ENCODE assay signal across 21 cellular contexts in the genomic region with DNA sequence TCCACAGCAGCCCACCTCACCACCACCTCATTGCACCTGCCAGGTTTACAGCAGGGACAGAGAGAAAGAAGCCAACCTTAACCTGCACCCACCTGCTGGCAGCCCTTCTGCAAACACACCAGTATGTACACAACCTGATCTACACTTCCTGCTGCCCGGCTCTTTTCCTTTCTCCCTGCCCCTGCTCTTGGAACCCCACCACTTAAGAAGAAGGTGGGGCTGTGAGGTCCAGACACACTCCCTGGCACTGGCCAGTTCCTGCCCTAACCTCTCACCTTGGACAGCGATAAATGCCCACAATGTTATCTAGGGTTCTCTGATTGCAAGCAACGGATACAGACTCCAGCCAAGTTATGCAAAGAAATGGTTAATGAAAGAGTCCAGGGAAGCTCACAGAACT. TPM values are rescaled to one million over a fixed set of nuclear protein-coding genes. Genes with fewer than 3 reads are reported as not detected.
DNase-seq lines count a peak whose midpoint lies in the region; ATAC-seq and TF ChIP-seq lines count a peak whose summit lies in the region.
"Had no signal": no experiment of that assay in that cellular context is flagged by ENCODE, and none has a peak within 500 bp of the region (broad histone marks: within the 10 kb centered on the region; RNA-seq: fewer than 3 reads in every experiment).

No MANE protein-coding gene starts in this region.

- no peaks in the 10 kb centered on the region for H3K36me3 ChIP-seq in SK-N-SH (replicated peaks in 1 of 2; ENCODE audit: control insufficient read depth in 1 of 2, insufficient read depth in 2 of 2, low read length in 1 of 2)
- H3K36me3 ChIP-seq in colonic mucosa, result no peaks in the 10 kb centered on the region
- no peaks in the 10 kb centered on the region for H3K36me3 ChIP-seq in stomach
- H3K36me3 ChIP-seq: adrenal gland; BLaER1 treated with 17β-estradiol and CSF1 and Interleukin-3, amounts not matched to agents 10 nM and 100 nM; upper lobe of right lung had no signal

- WGBS in SK-N-SH (ENCODE audit: low lambda C conversion rate), result 58% methylated on average over 3 of the region's 3 CpGs
- WGBS in stomach, 5 donors, result 16 to 36% (median 27%) methylated on average over 3 of the region's 3 CpGs

- no peak overlapping the region for H3K27ac ChIP-seq in SK-N-SH (ENCODE audit: low read depth in 2 of 2, low read length in 1 of 2)
- H3K27ac ChIP-seq in colonic mucosa, result no peak overlapping the region
- no peak overlapping the region for H3K27ac ChIP-seq in stomach
- H3K27ac ChIP-seq: adrenal gland; BLaER1 treated with 17β-estradiol and CSF1 and Interleukin-3, amounts not matched to agents 10 nM and 100 nM; parathyroid adenoma; SK-N-MC; upper lobe of right lung had no signal

- no peak overlapping the region for H3K9ac ChIP-seq in SK-N-SH
- no peak overlapping the region for H3K9ac ChIP-seq in colonic mucosa (ENCODE audit: low read depth in 2 of 2, low read length in 2 of 2)
- H3K9ac ChIP-seq: BLaER1 treated with 17β-estradiol and CSF1 and Interleukin-3, amounts not matched to agents 10 nM and 100 nM; parathyroid adenoma had no signal

- no peak overlapping the region for H3K4me2 ChIP-seq in SK-N-SH
- H3K4me2 ChIP-seq: BLaER1 treated with 17β-estradiol and CSF1 and Interleukin-3, amounts not matched to agents 10 nM and 100 nM had no signal

- H3K9me3 ChIP-seq in SK-N-SH (no peaks in the 10 kb centered on the region), colonic mucosa (no peaks in the 10 kb centered on the region), stomach (no peaks in the 10 kb centered on the region)
- H3K9me3 ChIP-seq: adrenal gland, upper lobe of right lung had no signal

- CTCF ChIA-PET in SK-N-SH (lab: Yijun Ruan, JAX), result interaction anchor here (0.7 to 1.9 kb wide), 3 partner anchors 23 to 454 kb away, joined by 3 to 7 read pairs (median 3); no protein-coding TSS in a partner anchor

- H3K4me1 ChIP-seq in SK-N-SH (ENCODE audit: control insufficient read depth in 1 of 2, insufficient read depth in 2 of 2, low read depth in 1 of 2, low read length in 1 of 2), result no peaks in the 10 kb centered on the region
- H3K4me1 ChIP-seq in colonic mucosa, result no peaks in the 10 kb centered on the region
- H3K4me1 ChIP-seq in stomach, result peaks cover 0 to 7% (median 4%) of the 10 kb centered on the region in 4 donors
- H3K4me1 ChIP-seq: adrenal gland; BLaER1 treated with 17β-estradiol and CSF1 and Interleukin-3, amounts not matched to agents 10 nM and 100 nM; parathyroid adenoma had no signal

- no peak for TF ChIP-seq RAD21 in SK-N-SH (IDR thresholded peaks at IDR 0.05; ENCODE audit: low read length)

- no peak overlapping the region for H2AFZ ChIP-seq in SK-N-SH (ENCODE audit: low read depth)
- H2AFZ ChIP-seq: parathyroid adenoma had no signal

- intact Hi-C loops in colonic mucosa (cut with DNase I), result no loop called here
- intact Hi-C loops in stomach (cut with DNase I; ENCODE audit: low total_unique reads), result no loop called here

- no peaks in the 10 kb centered on the region for H4K20me1 ChIP-seq in SK-N-SH (ENCODE audit: insufficient read depth)
- H4K20me1 ChIP-seq: BLaER1 treated with 17β-estradiol and CSF1 and Interleukin-3, amounts not matched to agents 10 nM and 100 nM had no signal

- DNase-seq in SK-N-SH, result no peak
- DNase-seq in NCI-H345 treated with DMSO at 0.1 percent for 48 hours (lab: John Stamatoyannopoulos, UW; ENCODE audit: unreplicated experiment), result peak; percentile 9
- peak; percentile 35 for DNase-seq in colonic mucosa
- DNase-seq in stomach, result peak; percentile 41
- DNase-seq in UCSD-AML1 (lab: John Stamatoyannopoulos, UW; ENCODE audit: unreplicated experiment), result no peak
- DNase-seq in T-helper 2 cell, result no peak
- DNase-seq: 8988T; activated effector memory CD4-positive, alpha-beta T cell treated with anti-CD3 and anti-CD28 coated beads, Interleukin-2, amount 50 U/mL, for 16 hours; foreskin melanocyte; GF-D8; H9; hippocampal formation; NCI-H1436 treated with DMSO at 0.1 percent for 48 hours; upper lobe of right lung had no signal

- H3K79me2 ChIP-seq in SK-N-SH (ENCODE audit: insufficient read depth), result no peaks in the 10 kb centered on the region
- H3K79me2 ChIP-seq: parathyroid adenoma had no signal

- POLR2A ChIA-PET in SK-N-SH (lab: Yijun Ruan, JAX), result no interaction called here

- TF ChIP-seq POLR2A in stomach (IDR thresholded peaks at IDR 0.05), result no peak

- H3F3A ChIP-seq in SK-N-SH (replicated peaks; ENCODE audit: insufficient read depth), result no peaks in the 10 kb centered on the region

- H3K4me3 ChIP-seq in SK-N-SH (ENCODE audit: low read depth in 2 of 2, low read length in 1 of 2), result no peak overlapping the region
- no peak overlapping the region for H3K4me3 ChIP-seq in colonic mucosa
- H3K4me3 ChIP-seq in stomach, result no peak overlapping the region
- H3K4me3 ChIP-seq: adrenal gland; BLaER1 treated with 17β-estradiol and CSF1 and Interleukin-3, amounts not matched to agents 10 nM and 100 nM; SK-N-MC; upper lobe of right lung had no signal

- TF ChIP-seq EP300 in SK-N-SH (IDR thresholded peaks at IDR 0.05; ENCODE audit: borderline replicate concordance in 1 of 2, low read depth in 1 of 2, low read length in 1 of 2), result no peak
- TF ChIP-seq EP300 in stomach (IDR thresholded peaks at IDR 0.05), result no peak

- H3K9me2 ChIP-seq in SK-N-SH, result no peaks in the 10 kb centered on the region

- H3K27me3 ChIP-seq in SK-N-SH (ENCODE audit: insufficient read depth) (peaks cover 2% of the 10 kb centered on the region; the same call in 1 of the 2 replicates), colonic mucosa (no peaks in the 10 kb centered on the region), stomach (peaks cover 0 to 21% (median 0%) of the 10 kb centered on the region in 3 donors)
- H3K27me3 ChIP-seq: BLaER1 treated with 17β-estradiol and CSF1 and Interleukin-3, amounts not matched to agents 10 nM and 100 nM; upper lobe of right lung had no signal

- ATAC-seq in SK-N-SH treated with all-trans-retinoic acid at 6 μM for 48 hours (no peak), HG03571 (IDR thresholded peaks at IDR 0.05; ENCODE audit: unreplicated experiment) (no peak)
- ATAC-seq: natural killer cell treated with Interleukin-12 subunit alpha and Interleukin-12 subunit beta and Interleukin-15 and Interleukin-18, amount 100 ng/mL, for 72 hours; upper lobe of right lung had no signal

- TF ChIP-seq CTCF in SK-N-SH (IDR thresholded peaks at IDR 0.05) (no peak), colonic mucosa (IDR thresholded peaks at IDR 0.05) (no peak), stomach (IDR thresholded peaks at IDR 0.05) (no peak)

TF ChIP-seq in SK-N-SH, 30 proteins besides CTCF, POLR2A, EP300 and RAD21 (continues in another document):
- TF ChIP-seq YY1 (IDR thresholded peaks at IDR 0.05; ENCODE audit: low read depth), result no peak

TF ChIP-seq in SK-N-SH treated with all-trans-retinoic acid at 6 μM for 48 hours, 23 proteins besides CTCF, POLR2A, EP300 and RAD21 (continues in another document):
- no peak for TF ChIP-seq ARNTL (CRISPR knock-in tag; IDR thresholded peaks at IDR 0.05; ENCODE audit: borderline replicate concordance, low read depth)
- TF ChIP-seq PPARA (CRISPR knock-in tag; IDR thresholded peaks at IDR 0.05; ENCODE audit: borderline replicate concordance), result no peak
- no peak for TF ChIP-seq ZFP3 (CRISPR knock-in tag; IDR thresholded peaks at IDR 0.05)
- no peak for TF ChIP-seq ISL1 (CRISPR knock-in tag; IDR thresholded peaks at IDR 0.05)
- TF ChIP-seq, protein P1, sequence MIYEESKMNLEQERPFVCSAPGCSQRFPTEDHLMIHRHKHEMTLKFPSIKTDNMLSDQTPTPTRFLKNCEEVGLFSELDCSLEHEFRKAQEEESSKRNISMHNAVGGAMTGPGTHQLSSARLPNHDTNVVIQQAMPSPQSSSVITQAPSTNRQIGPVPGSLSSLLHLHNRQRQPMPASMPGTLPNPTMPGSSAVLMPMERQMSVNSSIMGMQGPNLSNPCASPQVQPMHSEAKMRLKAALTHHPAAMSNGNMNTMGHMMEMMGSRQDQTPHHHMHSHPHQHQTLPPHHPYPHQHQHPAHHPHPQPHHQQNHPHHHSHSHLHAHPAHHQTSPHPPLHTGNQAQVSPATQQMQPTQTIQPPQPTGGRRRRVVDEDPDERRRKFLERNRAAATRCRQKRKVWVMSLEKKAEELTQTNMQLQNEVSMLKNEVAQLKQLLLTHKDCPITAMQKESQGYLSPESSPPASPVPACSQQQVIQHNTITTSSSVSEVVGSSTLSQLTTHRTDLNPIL (CRISPR knock-in tag; IDR thresholded peaks at IDR 0.05; ENCODE audit: low read depth), result no peak
- TF ChIP-seq TCF4 (CRISPR knock-in tag; IDR thresholded peaks at IDR 0.05; ENCODE audit: borderline replicate concordance), result no peak
- no peak for TF ChIP-seq ZFP30 (CRISPR knock-in tag; IDR thresholded peaks at IDR 0.05)
- TF ChIP-seq TOX (CRISPR knock-in tag; IDR thresholded peaks at IDR 0.05; ENCODE audit: borderline replicate concordance), result no peak
- TF ChIP-seq, protein P2, sequence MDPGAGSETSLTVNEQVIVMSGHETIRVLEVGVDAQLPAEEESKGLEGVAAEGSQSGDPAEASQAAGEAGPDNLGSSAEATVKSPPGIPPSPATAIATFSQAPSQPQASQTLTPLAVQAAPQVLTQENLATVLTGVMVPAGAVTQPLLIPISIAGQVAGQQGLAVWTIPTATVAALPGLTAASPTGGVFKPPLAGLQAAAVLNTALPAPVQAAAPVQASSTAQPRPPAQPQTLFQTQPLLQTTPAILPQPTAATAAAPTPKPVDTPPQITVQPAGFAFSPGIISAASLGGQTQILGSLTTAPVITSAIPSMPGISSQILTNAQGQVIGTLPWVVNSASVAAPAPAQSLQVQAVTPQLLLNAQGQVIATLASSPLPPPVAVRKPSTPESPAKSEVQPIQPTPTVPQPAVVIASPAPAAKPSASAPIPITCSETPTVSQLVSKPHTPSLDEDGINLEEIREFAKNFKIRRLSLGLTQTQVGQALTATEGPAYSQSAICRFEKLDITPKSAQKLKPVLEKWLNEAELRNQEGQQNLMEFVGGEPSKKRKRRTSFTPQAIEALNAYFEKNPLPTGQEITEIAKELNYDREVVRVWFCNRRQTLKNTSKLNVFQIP (CRISPR knock-in tag; IDR thresholded peaks at IDR 0.05; ENCODE audit: borderline replicate concordance, low read depth), result no peak

RNA-seq across cellular contexts. Expression of a gene that starts 10.8 kb away (rescaled TPM):
- polyA plus RNA-seq in SK-N-SH (2012; rRNA removed) (6.2 and 6.5 TPM in 2 replicates), stomach (10 to 100 TPM in 1 of 3 donors, 1 to 10 TPM in 2; 8.4 to 12.7 (median 9.0) TPM)
- 4.0 and 6.1 TPM in 2 replicates for polyA plus RNA-seq in SK-N-SH (2012; cell fraction: cytosol; rRNA removed)
- polyA plus RNA-seq in SK-N-SH (2012; cell fraction: nucleus; rRNA removed), result 5.0 and 6.0 TPM in 2 replicates
- total RNA-seq in colonic mucosa (10 to 100 TPM; 37.5 to 45.2 TPM), stomach (10 to 100 TPM in 2 of 5 donors, 1 to 10 TPM in 3; 7.6 to 21.4 (median 9.9) TPM)

RNA-seq across cellular contexts. Expression of a gene that starts 53.1 kb away (rescaled TPM):
- 6.7 and 9.1 TPM in 2 replicates for polyA plus RNA-seq in SK-N-SH (2012; rRNA removed)
- polyA plus RNA-seq in SK-N-SH (2012; cell fraction: cytosol; rRNA removed), result 2.8 and 3.7 TPM in 2 replicates
- 28.1 and 30.4 TPM in 2 replicates for polyA plus RNA-seq in SK-N-SH (2012; cell fraction: nucleus; rRNA removed)
- 10 to 100 TPM; 18.5 to 30.2 TPM for total RNA-seq in colonic mucosa
- 10 to 100 TPM; 20.4 to 45.9 (median 38.4) TPM for total RNA-seq in stomach
- polyA plus RNA-seq in stomach, result 10 to 100 TPM in 1 of 3 donors, 1 to 10 TPM in 2; 8.2 to 13.3 (median 9.8) TPM

Comparison
In these comparisons a context has a peak if more than half of its experiments do, and no peak if none do; other contexts are left out.
1. DNase-seq: peak in NCI-H345 treated with DMSO at 0.1 percent for 48 hours (single experiment), colonic mucosa (single experiment) and stomach (single experiment); none in SK-N-SH (single experiment), UCSD-AML1 (single experiment) and T-helper 2 cell (0 of 5).